21 cellular contexts compared by ENCODE assay signal in genomic region chr4:56326363-56326762, GRCh38.
"Had no signal": no experiment of that assay in that cellular context is flagged by ENCODE, and none has a peak within 500 bp of the region (broad histone marks: within the 10 kb centered on the region; RNA-seq: fewer than 3 reads in every experiment).

No MANE protein-coding gene starts in this region.

- H3K27me3 ChIP-seq: body of pancreas, sigmoid colon, spleen had no signal

- H3K9me3 ChIP-seq: body of pancreas, prostate gland, sigmoid colon, spleen had no signal

- H3K4me3 ChIP-seq: body of pancreas, prostate gland, sigmoid colon, spleen had no signal

- ATAC-seq: activated CD8-positive, alpha-beta T cell treated with anti-CD3 and anti-CD28 coated beads, Interleukin-2, amount 10 ng/mL, durations not matched to agents 7 days and 5 days; activated T-cell treated with anti-CD3 and anti-CD28 coated beads, Interleukin-2, amount 50 U/mL, for 72 hours; body of pancreas; left ventricle myocardium superior; stimulated activated naive CD8-positive, alpha-beta T cell treated with anti-CD3 and anti-CD28 coated beads, Interleukin-15, amount 100 ng/mL, for 72 hours; WTC11 had no signal

- H3K4me1 ChIP-seq: body of pancreas, prostate gland, sigmoid colon, spleen had no signal

- DNase-seq: activated CD4-positive, alpha-beta T cell treated with anti-CD3 and anti-CD28 coated beads for 48 hours; activated CD8-positive, alpha-beta memory T cell treated with anti-CD3 and anti-CD28 coated beads, Interleukin-2, amount 50 U/mL, for 4 hours; activated CD8-positive, alpha-beta T cell treated with anti-CD3 and anti-CD28 coated beads, Interleukin-2, amount 10 ng/mL, durations not matched to agents 7 days and 5 days; activated gamma-delta T cell; activated naive CD8-positive, alpha-beta T cell treated with anti-CD3 and anti-CD28 coated beads for 36 hours; activated T-cell treated with anti-CD3 and anti-CD28 coated beads, Interleukin-2, amount 50 U/mL, for 72 hours; amygdala; body of pancreas; cerebellar nuclear complex; effector memory CD4-positive, alpha-beta T cell; erythroblast; hippocampal formation; kidney; left ventricle myocardium superior; sigmoid colon; spleen; stimulated activated naive CD8-positive, alpha-beta T cell treated with anti-CD3 and anti-CD28 coated beads, Interleukin-15, amount 100 ng/mL, for 72 hours had no signal

- H3K27ac ChIP-seq: body of pancreas, prostate gland, sigmoid colon, spleen had no signal

- H3K4me3 Mint-ChIP-seq: activated CD8-positive, alpha-beta T cell treated with anti-CD3 and anti-CD28 coated beads, Interleukin-2, amount 10 ng/mL, durations not matched to agents 7 days and 5 days; activated naive CD8-positive, alpha-beta T cell treated with anti-CD3 and anti-CD28 coated beads for 36 hours; activated T-cell treated with anti-CD3 and anti-CD28 coated beads, Interleukin-2, amount 50 U/mL, for 72 hours; nephron; stimulated activated naive CD8-positive, alpha-beta T cell treated with anti-CD3 and anti-CD28 coated beads, Interleukin-15, amount 100 ng/mL, for 72 hours; type B pancreatic cell; WTC11 had no signal

- H3K27ac Mint-ChIP-seq: activated CD8-positive, alpha-beta T cell treated with anti-CD3 and anti-CD28 coated beads, Interleukin-2, amount 10 ng/mL, durations not matched to agents 7 days and 5 days; activated naive CD8-positive, alpha-beta T cell treated with anti-CD3 and anti-CD28 coated beads for 36 hours; activated T-cell treated with anti-CD3 and anti-CD28 coated beads, Interleukin-2, amount 50 U/mL, for 72 hours; nephron; stimulated activated naive CD8-positive, alpha-beta T cell treated with anti-CD3 and anti-CD28 coated beads, Interleukin-15, amount 100 ng/mL, for 72 hours; type B pancreatic cell; WTC11 had no signal

- H3K4me1 Mint-ChIP-seq: WTC11 had no signal

- H3K36me3 ChIP-seq: prostate gland, sigmoid colon, spleen had no signal

- H3K9me3 Mint-ChIP-seq: activated T-cell treated with anti-CD3 and anti-CD28 coated beads, Interleukin-2, amount 50 U/mL, for 72 hours; nephron; stimulated activated naive CD8-positive, alpha-beta T cell treated with anti-CD3 and anti-CD28 coated beads, Interleukin-15, amount 100 ng/mL, for 72 hours; type B pancreatic cell had no signal

- H3K36me3 Mint-ChIP-seq: activated naive CD8-positive, alpha-beta T cell treated with anti-CD3 and anti-CD28 coated beads for 36 hours had no signal

- H3K27me3 Mint-ChIP-seq: activated naive CD8-positive, alpha-beta T cell treated with anti-CD3 and anti-CD28 coated beads for 36 hours; type B pancreatic cell had no signal
